In genomic region chr17:78953356-78954350, GRCh38 we compare ENCODE assay signal across 20 cellular contexts. TPM values are rescaled to one million over a fixed set of nuclear protein-coding genes. Genes with fewer than 3 reads are reported as not detected.
DNase-seq lines count a peak whose midpoint lies in the region; ATAC-seq, FAIRE-seq and TF ChIP-seq lines count a peak whose summit lies in the region.
"Had no signal": no experiment of that assay in that cellular context is flagged by ENCODE, and none has a peak within 500 bp of the region (broad histone marks: within the 10 kb centered on the region; RNA-seq: fewer than 3 reads in every experiment).

No MANE protein-coding gene starts in this region.

- no peak for TF ChIP-seq RAD21 in HepG2 (CRISPR knock-in tag; IDR thresholded peaks at IDR 0.05)

- intact Hi-C loops in HepG2 (cut with micrococcal nuclease; ENCODE audit: unreplicated experiment): no loop called here
- intact Hi-C loops in right lobe of liver (cut with DNase I): no loop called here
- intact Hi-C loops in natural killer cell (cut with micrococcal nuclease): no loop called here
- intact Hi-C loops in A673 (cut with micrococcal nuclease; ENCODE audit: unreplicated experiment): no loop called here

- no peaks in the 10 kb centered on the region for H3K79me2 ChIP-seq in HepG2 (ENCODE audit: insufficient read depth, low read length)

- H3K9me3 ChIP-seq in HepG2 (ENCODE audit: low read length) (peaks cover 18% of the 10 kb centered on the region), right lobe of liver (no peaks in the 10 kb centered on the region), A673 (ENCODE audit: low read depth, low read length, poor library complexity, severe bottlenecking) (peaks cover 16% of the 10 kb centered on the region)

- peaks cover 5 to 44% of the 10 kb centered on the region in 2 experiments; a peak in 4 of 5 replicates for H3K27me3 ChIP-seq in HepG2 (ENCODE audit: control insufficient read depth in 1 of 2, insufficient read depth in 2 of 2, low read length in 2 of 2)
- no peaks in the 10 kb centered on the region for H3K27me3 ChIP-seq in right lobe of liver
- H3K27me3 ChIP-seq in A673 (replicated peaks; ENCODE audit: insufficient read depth, low read depth, low read length, poor library complexity): no peaks in the 10 kb centered on the region
- H3K27me3 ChIP-seq: gastrocnemius medialis had no signal

- no TSS peak for BruUV-seq in HepG2 (replicated peaks; lab: Mats Ljungman, UMichigan)
- no TSS peak for BruUV-seq in A673 (replicated peaks; lab: Mats Ljungman, UMichigan)

- no peak for TF ChIP-seq POLR2A in HepG2 (IDR thresholded peaks at IDR 0.05; ENCODE audit: insufficient read depth in 1 of 2, low read depth in 2 of 2, low read length in 2 of 2)
- TF ChIP-seq POLR2A in right lobe of liver (IDR thresholded peaks at IDR 0.05): no peak

- H3K36me3 ChIP-seq in HepG2 (replicated peaks in 1 of 2; ENCODE audit: control insufficient read depth in 1 of 2, insufficient read depth in 2 of 2, low read length in 2 of 2) (no peaks in the 10 kb centered on the region), right lobe of liver (no peaks in the 10 kb centered on the region), A673 (ENCODE audit: insufficient read depth, low read length, poor library complexity, severe bottlenecking) (no peaks in the 10 kb centered on the region)
- H3K36me3 ChIP-seq: gastrocnemius medialis had no signal

- no peaks in the 10 kb centered on the region for H3K36me3 Mint-ChIP-seq in nephron (ENCODE audit: low read depth)
- no peaks in the 10 kb centered on the region for H3K36me3 Mint-ChIP-seq in natural killer cell

- peaks cover 35% of the 10 kb centered on the region for H3K4me1 Mint-ChIP-seq in nephron
- no peaks in the 10 kb centered on the region for H3K4me1 Mint-ChIP-seq in natural killer cell
- H3K4me1 Mint-ChIP-seq: activated B cell treated with CpG ODN at 0.5 μM for 24 hours; naive thymus-derived CD4-positive, alpha-beta T cell had no signal

- H3K4me3 ChIP-seq in HepG2 (replicated peaks in 1 of 3; ENCODE audit: insufficient read depth in 1 of 3, low read depth in 2 of 3, low read length in 3 of 3) (no peak overlapping the region), right lobe of liver (no peak overlapping the region), A673 (ENCODE audit: low read depth, low read length, poor library complexity, severe bottlenecking) (no peak overlapping the region)
- H3K4me3 ChIP-seq: gastrocnemius medialis had no signal

- H3K27ac Mint-ChIP-seq in nephron: peak overlapping the region; percentile 93 to 98 (median 98)
- no peak overlapping the region for H3K27ac Mint-ChIP-seq in natural killer cell
- H3K27ac Mint-ChIP-seq: activated B cell treated with CpG ODN at 0.5 μM for 24 hours; activated T-helper 2 cell treated with anti-CD3 and anti-CD28 coated beads, Interferon-gamma antibody, Interleukin-2, Interleukin-4, amounts not matched to agents 10 μg/mL and 5 μg/mL and 100 μg/mL, durations not matched to agents 14 hours and 24 hours and 36 hours had no signal

- ATAC-seq in HepG2 (no peak), right lobe of liver (no peak), natural killer cell (no peak)
- ATAC-seq: gastrocnemius medialis; naive thymus-derived CD4-positive, alpha-beta T cell had no signal

- POLR2A ChIA-PET in HepG2 (lab: Yijun Ruan, JAX) (interaction anchor here (0.5 to 3.4 kb wide), 3 partner anchors 8 to 73 kb away, joined by 5 to 20 read pairs (median 19); partner anchors contain the start of gene LGALS3BP), A673 (lab: Charles Lee; ENCODE audit: low non-redundant PET) (no interaction called here)

- H3K4me1 ChIP-seq in HepG2 (ENCODE audit: insufficient read depth, low read length): peaks cover 28% of the 10 kb centered on the region
- no peaks in the 10 kb centered on the region for H3K4me1 ChIP-seq in right lobe of liver
- no peaks in the 10 kb centered on the region for H3K4me1 ChIP-seq in A673 (ENCODE audit: insufficient read depth, low read length, poor library complexity, severe bottlenecking)
- H3K4me1 ChIP-seq: gastrocnemius medialis had no signal

- H3K9me3 Mint-ChIP-seq in nephron (peaks cover 16% of the 10 kb centered on the region), natural killer cell (no peaks in the 10 kb centered on the region)

- H3K4me3 Mint-ChIP-seq in nephron (no peak overlapping the region), natural killer cell (no peak overlapping the region)
- H3K4me3 Mint-ChIP-seq: activated B cell treated with CpG ODN at 0.5 μM for 24 hours; naive thymus-derived CD4-positive, alpha-beta T cell had no signal

- no peak for FAIRE-seq in HepG2 (lab: Jason Lieb, UNC)
- FAIRE-seq: D721Med, RCC 7860 had no signal

- TF ChIP-seq CTCF in HepG2 (CRISPR knock-in tag; IDR thresholded peaks at IDR 0.05) (no peak), right lobe of liver (IDR thresholded peaks at IDR 0.05) (no peak), nephron (IDR thresholded peaks at IDR 0.05; ENCODE audit: unreplicated experiment in 3 of 3) (no peak), natural killer cell (IDR thresholded peaks at IDR 0.05) (no peak), A673 (conservative IDR thresholded peaks at IDR 0.05; ENCODE audit: low read depth, low read length) (no peak)

- H3K9ac ChIP-seq in HepG2 (ENCODE audit: insufficient read depth, low read depth, low read length): no peak overlapping the region

- no peak for TF ChIP-seq EP300 in HepG2 (IDR thresholded peaks at IDR 0.05; ENCODE audit: low read depth in 2 of 2, low read length in 2 of 2)
- no peak for TF ChIP-seq EP300 in HepG2 (CRISPR knock-in tag; IDR thresholded peaks at IDR 0.05; ENCODE audit: borderline replicate concordance)

- WGBS in HepG2 (ENCODE audit: low lambda C conversion rate): 48% methylated on average over 28 of the region's 29 CpGs
- WGBS in right lobe of liver (ENCODE audit: insufficient coverage, low coverage, low lambda C conversion rate, missing lambda C conversion rate): 60% methylated on average over 14 of the region's 29 CpGs

- H2AFZ ChIP-seq in HepG2 (ENCODE audit: low read length): no peak overlapping the region

- in situ Hi-C loops in HepG2 (cut with HindIII; ENCODE audit: extremely low pct_ligation_motif_present, low pct_unique_long_range_greater_than_20kb): no loop called here

- CTCF ChIA-PET in HepG2 (lab: Yijun Ruan, JAX; ENCODE audit: low intra/inter-chr PET ratio, low total read pairs) (no interaction called here), A673 (lab: Charles Lee) (no interaction called here)

- H3K27ac ChIP-seq in HepG2 (ENCODE audit: extremely low read length, insufficient read depth, low read length) (no peak overlapping the region), right lobe of liver (no peak overlapping the region), A673 (ENCODE audit: low read depth, low read length, poor library complexity, severe bottlenecking) (no peak overlapping the region)
- H3K27ac ChIP-seq: gastrocnemius medialis had no signal

- no peak overlapping the region for H3K4me2 ChIP-seq in HepG2 (ENCODE audit: low read depth, low read length)

- H4K20me1 ChIP-seq in HepG2 (ENCODE audit: insufficient read depth, low read length): no peaks in the 10 kb centered on the region

- DNase-seq in HepG2 (ENCODE audit: low spot score) (no peak), right lobe of liver (no peak), cerebellar cortex (ENCODE audit: low spot score) (peak; percentile 29), natural killer cell (no peak), A673 (ENCODE audit: low spot score) (no peak), NCI-H1436 (lab: John Stamatoyannopoulos, UW) (no peak)
- DNase-seq: activated B cell treated with CpG ODN at 0.5 μM for 24 hours; AML-193; cerebellar nuclear complex; gastrocnemius medialis; naive thymus-derived CD4-positive, alpha-beta T cell; NCI-H1930; NCI-H526; SW 1271 had no signal

- peaks cover 7% of the 10 kb centered on the region for H3K27me3 Mint-ChIP-seq in nephron (ENCODE audit: low read depth)
- H3K27me3 Mint-ChIP-seq in natural killer cell (ENCODE audit: low read depth in 2 of 2): no peaks in the 10 kb centered on the region

RNA-seq across cellular contexts. Expression of gene LGALS3BP, which starts 26.1 kb away (rescaled TPM):
- total RNA-seq in HepG2 (2016; rRNA removed; fragmentation: Illumina TruSeq; extraction: Trizol) (116 and 332 TPM in 2 replicates), right lobe of liver (100 to 1,000 TPM in 4 of 6 experiments, 10 to 100 TPM in 2; 82.8 to 257 (median 121) TPM), natural killer cell (1 to 10 TPM; 4.2 to 8.8 (median 4.2) TPM), A673 (2021) (295 and 324 TPM in 2 replicates)
- total RNA-seq in HepG2 (2016; cell fraction: cytosol; rRNA removed; fragmentation: Illumina TruSeq; extraction: Trizol; ENCODE audit: low read depth): 62.3 and 63.4 TPM in 2 replicates
- total RNA-seq in HepG2 (2016; cell fraction: insoluble cytoplasmic fraction; rRNA removed; fragmentation: Illumina TruSeq; extraction: Trizol): 116 and 342 TPM in 2 replicates
- 57.6 and 60.1 TPM in 2 replicates for total RNA-seq in HepG2 (2016; cell fraction: membrane; rRNA removed; fragmentation: Illumina TruSeq; extraction: Trizol)
- total RNA-seq in HepG2 (2016; cell fraction: nucleus; rRNA removed; fragmentation: Illumina TruSeq; extraction: Trizol): 311 and 384 TPM in 2 replicates
- polyA plus RNA-seq in HepG2 (2011; rRNA removed): 137 and 185 TPM in 2 replicates
- polyA plus RNA-seq in HepG2 (2011; cell fraction: cytosol; rRNA removed): 89.4 and 111 TPM in 2 replicates
- 667 and 704 TPM in 2 replicates for polyA plus RNA-seq in HepG2 (2011; cell fraction: nucleus; rRNA removed)
- 341 and 458 TPM in 2 replicates for polyA plus RNA-seq in HepG2 (2012)
- 36.8 and 37.2 TPM in 2 replicates for polyA plus RNA-seq in HepG2 (2016; cell fraction: cytosol; fragmentation: Illumina TruSeq; extraction: Trizol; ENCODE audit: low read depth)
- 103 and 140 TPM in 2 replicates for polyA plus RNA-seq in HepG2 (2016; cell fraction: insoluble cytoplasmic fraction; fragmentation: Illumina TruSeq; extraction: Trizol; ENCODE audit: low read depth)
- 41.5 and 48.5 TPM in 2 replicates for polyA plus RNA-seq in HepG2 (2016; cell fraction: membrane; fragmentation: Illumina TruSeq; extraction: Trizol; ENCODE audit: low read depth)
- 669 and 711 TPM in 2 replicates for polyA plus RNA-seq in HepG2 (2016; cell fraction: nucleus; fragmentation: Illumina TruSeq; extraction: Trizol; ENCODE audit: insufficient read depth, low read depth)
- 165 and 565 TPM in 2 replicates for polyA minus RNA-seq in HepG2 (2011; rRNA and poly(A)+ RNA removed; ENCODE audit: low replicate concordance)
- 316 and 377 TPM in 2 replicates for polyA minus RNA-seq in HepG2 (2011; cell fraction: cytosol; rRNA and poly(A)+ RNA removed)
- 112 and 148 TPM in 2 replicates for polyA minus RNA-seq in HepG2 (2011; cell fraction: nucleus; rRNA and poly(A)+ RNA removed)

RNA-seq across cellular contexts. Expression of gene TIMP2, which starts 28.5 kb away (rescaled TPM):
- total RNA-seq in HepG2 (2016; rRNA removed; fragmentation: Illumina TruSeq; extraction: Trizol): 2.2 and 3.8 TPM in 2 replicates
- 1.4 and 1.7 TPM in 2 replicates for total RNA-seq in HepG2 (2016; cell fraction: cytosol; rRNA removed; fragmentation: Illumina TruSeq; extraction: Trizol; ENCODE audit: low read depth)
- 1.7 and 3.9 TPM in 2 replicates for total RNA-seq in HepG2 (2016; cell fraction: insoluble cytoplasmic fraction; rRNA removed; fragmentation: Illumina TruSeq; extraction: Trizol)
- total RNA-seq in HepG2 (2016; cell fraction: membrane; rRNA removed; fragmentation: Illumina TruSeq; extraction: Trizol): 3.3 and 3.4 TPM in 2 replicates
- 6.3 and 8.0 TPM in 2 replicates for total RNA-seq in HepG2 (2016; cell fraction: nucleus; rRNA removed; fragmentation: Illumina TruSeq; extraction: Trizol)
- polyA plus RNA-seq in HepG2 (2011; rRNA removed): 8.5 and 11.7 TPM in 2 replicates
- 8.0 and 12.6 TPM in 2 replicates for polyA plus RNA-seq in HepG2 (2011; cell fraction: cytosol; rRNA removed)
- 10.4 and 13.8 TPM in 2 replicates for polyA plus RNA-seq in HepG2 (2011; cell fraction: nucleus; rRNA removed)
- polyA plus RNA-seq in HepG2 (2012): 25.0 and 33.2 TPM in 2 replicates
- polyA plus RNA-seq in HepG2 (2016; cell fraction: cytosol; fragmentation: Illumina TruSeq; extraction: Trizol; ENCODE audit: low read depth): 3.0 and 3.2 TPM in 2 replicates
- 3.9 and 5.4 TPM in 2 replicates for polyA plus RNA-seq in HepG2 (2016; cell fraction: insoluble cytoplasmic fraction; fragmentation: Illumina TruSeq; extraction: Trizol; ENCODE audit: low read depth)
- polyA plus RNA-seq in HepG2 (2016; cell fraction: membrane; fragmentation: Illumina TruSeq; extraction: Trizol; ENCODE audit: low read depth): 4.0 and 5.0 TPM in 2 replicates
- 18.4 and 18.6 TPM in 2 replicates for polyA plus RNA-seq in HepG2 (2016; cell fraction: nucleus; fragmentation: Illumina TruSeq; extraction: Trizol; ENCODE audit: insufficient read depth, low read depth)
- polyA minus RNA-seq in HepG2 (2011; rRNA and poly(A)+ RNA removed; ENCODE audit: low replicate concordance): 10.0 and 25.5 TPM in 2 replicates
- polyA minus RNA-seq in HepG2 (2011; cell fraction: cytosol; rRNA and poly(A)+ RNA removed): 11.5 and 14.6 TPM in 2 replicates
- polyA minus RNA-seq in HepG2 (2011; cell fraction: nucleus; rRNA and poly(A)+ RNA removed): 4.2 and 6.2 TPM in 2 replicates
- 10 to 100 TPM; 18.9 to 36.1 (median 26.7) TPM for total RNA-seq in right lobe of liver
- total RNA-seq in natural killer cell: 1 to 10 TPM; 3.6 to 8.2 (median 7.1) TPM
- total RNA-seq in A673 (2021): 60.5 and 75.3 TPM in 2 replicates

RNA-seq across cellular contexts. Expression of gene CEP295NL, which starts 50.7 kb away (rescaled TPM):
- total RNA-seq in HepG2 (2016; rRNA removed; fragmentation: Illumina TruSeq; extraction: Trizol) (not detected in 2 replicates), right lobe of liver (1 to 10 TPM in 1 of 6 experiments, under 1 TPM in 5; 0.19 to 1.0 (median 0.53) TPM), natural killer cell (1 to 10 TPM in 2 of 3 donors, under 1 TPM in 1; 0.52 to 2.7 (median 2.1) TPM), A673 (2021) (1.5 TPM in 2 replicates)
- total RNA-seq in HepG2 (2016; cell fraction: cytosol; rRNA removed; fragmentation: Illumina TruSeq; extraction: Trizol; ENCODE audit: low read depth): not detected in 2 replicates
- total RNA-seq in HepG2 (2016; cell fraction: insoluble cytoplasmic fraction; rRNA removed; fragmentation: Illumina TruSeq; extraction: Trizol): 0.06 TPM in 1 of 2 replicates, not detected in the other
- not detected in 2 replicates for total RNA-seq in HepG2 (2016; cell fraction: membrane; rRNA removed; fragmentation: Illumina TruSeq; extraction: Trizol)
- total RNA-seq in HepG2 (2016; cell fraction: nucleus; rRNA removed; fragmentation: Illumina TruSeq; extraction: Trizol): not detected in 2 replicates
- not detected in 2 replicates for polyA plus RNA-seq in HepG2 (2011; rRNA removed)
- polyA plus RNA-seq in HepG2 (2011; cell fraction: cytosol; rRNA removed): not detected in 2 replicates
- 0.14 and 0.31 TPM in 2 replicates for polyA plus RNA-seq in HepG2 (2011; cell fraction: nucleus; rRNA removed)
- polyA plus RNA-seq in HepG2 (2012): 0.07 and 0.13 TPM in 2 replicates
- not detected in 2 replicates for polyA plus RNA-seq in HepG2 (2016; cell fraction: cytosol; fragmentation: Illumina TruSeq; extraction: Trizol; ENCODE audit: low read depth)
- not detected in 2 replicates for polyA plus RNA-seq in HepG2 (2016; cell fraction: insoluble cytoplasmic fraction; fragmentation: Illumina TruSeq; extraction: Trizol; ENCODE audit: low read depth)
- not detected in 2 replicates for polyA plus RNA-seq in HepG2 (2016; cell fraction: membrane; fragmentation: Illumina TruSeq; extraction: Trizol; ENCODE audit: low read depth)
- not detected in 2 replicates for polyA plus RNA-seq in HepG2 (2016; cell fraction: nucleus; fragmentation: Illumina TruSeq; extraction: Trizol; ENCODE audit: insufficient read depth, low read depth)
- 1.2 TPM in 1 of 2 replicates, not detected in the other for polyA minus RNA-seq in HepG2 (2011; rRNA and poly(A)+ RNA removed; ENCODE audit: low replicate concordance)
- not detected in 2 replicates for polyA minus RNA-seq in HepG2 (2011; cell fraction: cytosol; rRNA and poly(A)+ RNA removed)
- polyA minus RNA-seq in HepG2 (2011; cell fraction: nucleus; rRNA and poly(A)+ RNA removed): 1.5 and 1.6 TPM in 2 replicates
- total RNA-seq: activated CD8-positive, alpha-beta memory T cell treated with anti-CD3 and anti-CD28 coated beads for 36 hours; activated T-helper 2 cell treated with anti-CD3 and anti-CD28 coated beads, Interferon-gamma antibody, Interleukin-2, Interleukin-4, amounts not matched to agents 10 μg/mL and 5 μg/mL and 100 μg/mL, durations not matched to agents 14 hours and 24 hours and 36 hours; H4 had no signal
- polyA plus RNA-seq: naive thymus-derived CD4-positive, alpha-beta T cell had no signal

RNA-seq across cellular contexts. Expression of gene CANT1, which starts 55.9 kb away (rescaled TPM):
- total RNA-seq in HepG2 (2016; rRNA removed; fragmentation: Illumina TruSeq; extraction: Trizol) (24.9 and 34.1 TPM in 2 replicates), right lobe of liver (10 to 100 TPM; 15.6 to 26.3 (median 18.7) TPM), natural killer cell (10 to 100 TPM; 40.0 to 58.8 (median 53.4) TPM), A673 (2021) (54.2 and 67.9 TPM in 2 replicates)
- 4.7 and 7.2 TPM in 2 replicates for total RNA-seq in HepG2 (2016; cell fraction: cytosol; rRNA removed; fragmentation: Illumina TruSeq; extraction: Trizol; ENCODE audit: low read depth)
- 22.7 and 35.6 TPM in 2 replicates for total RNA-seq in HepG2 (2016; cell fraction: insoluble cytoplasmic fraction; rRNA removed; fragmentation: Illumina TruSeq; extraction: Trizol)
- total RNA-seq in HepG2 (2016; cell fraction: membrane; rRNA removed; fragmentation: Illumina TruSeq; extraction: Trizol): 18.3 and 22.7 TPM in 2 replicates
- total RNA-seq in HepG2 (2016; cell fraction: nucleus; rRNA removed; fragmentation: Illumina TruSeq; extraction: Trizol): 34.4 and 36.1 TPM in 2 replicates
- polyA plus RNA-seq in HepG2 (2011; rRNA removed): 42.1 and 42.6 TPM in 2 replicates
- polyA plus RNA-seq in HepG2 (2011; cell fraction: cytosol; rRNA removed): 32.0 and 42.2 TPM in 2 replicates
- 39.8 and 43.1 TPM in 2 replicates for polyA plus RNA-seq in HepG2 (2011; cell fraction: nucleus; rRNA removed)
- 25.0 and 32.7 TPM in 2 replicates for polyA plus RNA-seq in HepG2 (2012)
- 5.6 TPM in 2 replicates for polyA plus RNA-seq in HepG2 (2016; cell fraction: cytosol; fragmentation: Illumina TruSeq; extraction: Trizol; ENCODE audit: low read depth)
- polyA plus RNA-seq in HepG2 (2016; cell fraction: insoluble cytoplasmic fraction; fragmentation: Illumina TruSeq; extraction: Trizol; ENCODE audit: low read depth): 23.0 and 24.4 TPM in 2 replicates
- 13.8 and 16.2 TPM in 2 replicates for polyA plus RNA-seq in HepG2 (2016; cell fraction: membrane; fragmentation: Illumina TruSeq; extraction: Trizol; ENCODE audit: low read depth)
- 44.9 and 45.4 TPM in 2 replicates for polyA plus RNA-seq in HepG2 (2016; cell fraction: nucleus; fragmentation: Illumina TruSeq; extraction: Trizol; ENCODE audit: insufficient read depth, low read depth)
- 46.8 and 73.3 TPM in 2 replicates for polyA minus RNA-seq in HepG2 (2011; rRNA and poly(A)+ RNA removed; ENCODE audit: low replicate concordance)
- polyA minus RNA-seq in HepG2 (2011; cell fraction: cytosol; rRNA and poly(A)+ RNA removed): 34.5 and 40.3 TPM in 2 replicates
- 27.8 and 31.3 TPM in 2 replicates for polyA minus RNA-seq in HepG2 (2011; cell fraction: nucleus; rRNA and poly(A)+ RNA removed)

Comparison
In these comparisons a context has a peak if more than half of its experiments do, and no peak if none do; other contexts are left out.
1. H3K27ac Mint-ChIP-seq: peak in nephron (3 of 3); none in natural killer cell (0 of 2).
2. RNA of gene LGALS3BP, which starts 26.1 kb away (total RNA-seq): 57.6 to 384 TPM in HepG2, 295 to 324 TPM in A673 and 82.8 to 257 TPM in right lobe of liver; 4.2 to 8.8 TPM in natural killer cell; every median in the first group is over 4 times any median in the second.